Comparison of ENCODE assay signal across 19 cellular contexts in the genomic region with DNA sequence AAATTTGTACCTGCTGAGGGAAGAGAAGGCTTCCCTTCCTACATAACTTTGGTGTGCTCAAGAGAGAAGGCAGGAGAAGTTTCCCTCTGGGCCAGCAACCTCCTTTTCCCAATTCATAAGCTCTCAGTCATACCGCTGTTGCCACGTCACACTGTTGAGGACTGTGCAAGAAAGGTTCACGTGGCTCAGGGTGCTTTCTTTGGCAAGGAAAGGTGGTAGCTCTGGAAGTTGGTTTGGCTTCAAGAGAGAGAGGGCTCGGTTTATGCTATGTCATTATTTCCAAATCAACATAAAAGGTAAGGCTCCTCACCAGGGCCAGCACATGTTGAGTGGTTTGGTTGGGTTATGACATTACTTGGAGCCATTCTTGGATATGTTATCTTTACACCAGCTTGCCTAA.
A peak's percentile ranks its signal among the peaks of the same experiment; 100 is the strongest.
DNase-seq lines count a peak whose midpoint lies in the region; ATAC-seq, FAIRE-seq and TF ChIP-seq lines count a peak whose summit lies in the region.
"Had no signal": no experiment of that assay in that cellular context is flagged by ENCODE, and none has a peak within 500 bp of the region (broad histone marks: within the 10 kb centered on the region; RNA-seq: fewer than 3 reads in every experiment).

No MANE protein-coding gene starts in this region.

- H3K4me2 ChIP-seq in keratinocyte (ENCODE audit: control insufficient read depth, extremely low read depth, insufficient read depth, low read depth, low read length) (peak overlapping the region; percentile 40), smooth muscle cell (no peak overlapping the region)

- H3K79me2 ChIP-seq in keratinocyte (ENCODE audit: control insufficient read depth, insufficient read depth, low read length) (no peaks in the 10 kb centered on the region), smooth muscle cell (ENCODE audit: low read depth) (no peaks in the 10 kb centered on the region)

- peaks cover 51% of the 10 kb centered on the region for H3K4me1 ChIP-seq in body of pancreas
- H3K4me1 ChIP-seq in keratinocyte (ENCODE audit: control insufficient read depth, extremely low read depth, insufficient read depth, low read length) = peaks cover 56% of the 10 kb centered on the region
- peaks cover 10% of the 10 kb centered on the region for H3K4me1 ChIP-seq in smooth muscle cell (ENCODE audit: low read depth)

- DNase-seq in M059J (ENCODE audit: low read depth) = peak; percentile 67
- DNase-seq in body of pancreas = peak; percentile 49 to 63 (median 55)
- DNase-seq in keratinocyte (ENCODE audit: low read depth, low spot score) = peak; percentile 55
- no peak for DNase-seq in smooth muscle cell (lab: John Stamatoyannopoulos, UW; ENCODE audit: unreplicated experiment)
- no peak for DNase-seq in medulla oblongata (ENCODE audit: extremely low spot score)
- no peak for DNase-seq in stimulated activated naive CD4-positive, alpha-beta T cell treated with Interleukin-2 at 50 U/mL for 16 hours (lab: John Stamatoyannopoulos, UW)
- DNase-seq in GF-D8 (lab: John Stamatoyannopoulos, UW) = no peak
- no peak for DNase-seq in retina
- DNase-seq: EL, Kasumi-1, MV-4-11, NCI-H1436, NCI-H2029 treated with DMSO at 0.1 percent for 48 hours, NCI-H510A, NCI-H774 had no signal

- no peaks in the 10 kb centered on the region for H3K9me1 ChIP-seq in keratinocyte (ENCODE audit: control insufficient read depth, extremely low read depth, insufficient read depth, low read length)

- H3F3A ChIP-seq in smooth muscle cell (ENCODE audit: low read depth) = peaks cover 7% of the 10 kb centered on the region

- peak; percentile 47 for ATAC-seq in body of pancreas

- TF ChIP-seq CTCF in body of pancreas (IDR thresholded peaks at IDR 0.05) (no peak), keratinocyte (optimal IDR thresholded peaks at IDR 0.05 in 1 of 3, IDR thresholded peaks at IDR 0.05 in 1 of 3, conservative IDR thresholded peaks at IDR 0.05 in 1 of 3; ENCODE audit: extremely low read depth in 1 of 3, insufficient read depth in 2 of 3, low read length in 3 of 3) (no peak), smooth muscle cell (IDR thresholded peaks at IDR 0.05; ENCODE audit: borderline replicate concordance, insufficient read depth, poor library complexity, severe bottlenecking) (no peak)

- peak; percentile 99 for FAIRE-seq in keratinocyte (lab: Jason Lieb, UNC)
- FAIRE-seq: GM19239, H1 had no signal

- WGBS in body of pancreas, 2 donors = 31 to 48% methylated on average over 4 of the region's 4 CpGs
- WGBS in smooth muscle cell (ENCODE audit: low lambda C conversion rate) = 74% methylated on average over 4 of the region's 4 CpGs

- dilution Hi-C loops in keratinocyte (cut with MboI; ENCODE audit: extremely low pct_ligation_motif_present, low sequenced_read_pairs) = no loop called here

- no peak for TF ChIP-seq POLR2A in body of pancreas (IDR thresholded peaks at IDR 0.05)

- no peaks in the 10 kb centered on the region for H4K20me1 ChIP-seq in keratinocyte (ENCODE audit: control insufficient read depth, extremely low read depth, insufficient read depth, low read length)
- H4K20me1 ChIP-seq in smooth muscle cell (ENCODE audit: low read depth) = no peaks in the 10 kb centered on the region

- H3K36me3 ChIP-seq in body of pancreas (replicated peaks in 1 of 2; ENCODE audit: insufficient read depth in 1 of 2, low read depth in 2 of 2) = no peaks in the 10 kb centered on the region
- no peaks in the 10 kb centered on the region for H3K36me3 ChIP-seq in keratinocyte (ENCODE audit: control insufficient read depth in 2 of 2, extremely low read depth in 1 of 2, insufficient read depth in 2 of 2, low read length in 2 of 2)
- H3K36me3 ChIP-seq in smooth muscle cell (ENCODE audit: low read depth) = no peaks in the 10 kb centered on the region

- H3K27ac ChIP-seq in body of pancreas (no peak overlapping the region), keratinocyte (ENCODE audit: control insufficient read depth, insufficient read depth, low read length) (peak overlapping the region; percentile 54), smooth muscle cell (ENCODE audit: low read depth) (no peak overlapping the region)
- H3K27ac ChIP-seq: C4-2B, RWPE1 had no signal

- peak overlapping the region; percentile 46 for H2AFZ ChIP-seq in keratinocyte (ENCODE audit: control insufficient read depth, low read length)
- H2AFZ ChIP-seq in smooth muscle cell (ENCODE audit: low read depth) = peak overlapping the region; percentile 28

- peak overlapping the region; percentile 51 for H3K9ac ChIP-seq in keratinocyte (ENCODE audit: control insufficient read depth, extremely low read depth, insufficient read depth, low read length)
- H3K9ac ChIP-seq in smooth muscle cell (ENCODE audit: low read depth) = no peak overlapping the region

- intact Hi-C loops in body of pancreas (cut with DNase I) = no loop called here

- H3K9me3 ChIP-seq in body of pancreas (no peaks in the 10 kb centered on the region), keratinocyte (ENCODE audit: control insufficient read depth, low read depth, low read length) (no peaks in the 10 kb centered on the region), smooth muscle cell (replicated peaks; ENCODE audit: low read depth) (no peaks in the 10 kb centered on the region)

- H3K4me3 ChIP-seq in body of pancreas (no peak overlapping the region), keratinocyte (ENCODE audit: control insufficient read depth in 2 of 3, extremely low read depth in 1 of 3, insufficient read depth in 2 of 3, low read depth in 1 of 3, low read length in 3 of 3) (no peak overlapping the region), smooth muscle cell (no peak overlapping the region)

- H3K27me3 ChIP-seq in body of pancreas = no peaks in the 10 kb centered on the region
- H3K27me3 ChIP-seq in keratinocyte (ENCODE audit: control insufficient read depth, extremely low read depth, insufficient read depth, low read length) = no peaks in the 10 kb centered on the region
- no peaks in the 10 kb centered on the region for H3K27me3 ChIP-seq in smooth muscle cell (ENCODE audit: low read depth)

Comparison
In these comparisons a context has a peak if more than half of its experiments do, and no peak if none do; other contexts are left out.
1. DNase-seq: peak in M059J (single experiment), body of pancreas (4 of 4) and keratinocyte (single experiment); none in smooth muscle cell (single experiment), medulla oblongata (single experiment), stimulated activated naive CD4-positive, alpha-beta T cell treated with Interleukin-2 at 50 U/mL for 16 hours (single experiment), GF-D8 (single experiment) and retina (single experiment).